ENCODE assay signal across 8 cellular contexts in the genomic region with DNA sequence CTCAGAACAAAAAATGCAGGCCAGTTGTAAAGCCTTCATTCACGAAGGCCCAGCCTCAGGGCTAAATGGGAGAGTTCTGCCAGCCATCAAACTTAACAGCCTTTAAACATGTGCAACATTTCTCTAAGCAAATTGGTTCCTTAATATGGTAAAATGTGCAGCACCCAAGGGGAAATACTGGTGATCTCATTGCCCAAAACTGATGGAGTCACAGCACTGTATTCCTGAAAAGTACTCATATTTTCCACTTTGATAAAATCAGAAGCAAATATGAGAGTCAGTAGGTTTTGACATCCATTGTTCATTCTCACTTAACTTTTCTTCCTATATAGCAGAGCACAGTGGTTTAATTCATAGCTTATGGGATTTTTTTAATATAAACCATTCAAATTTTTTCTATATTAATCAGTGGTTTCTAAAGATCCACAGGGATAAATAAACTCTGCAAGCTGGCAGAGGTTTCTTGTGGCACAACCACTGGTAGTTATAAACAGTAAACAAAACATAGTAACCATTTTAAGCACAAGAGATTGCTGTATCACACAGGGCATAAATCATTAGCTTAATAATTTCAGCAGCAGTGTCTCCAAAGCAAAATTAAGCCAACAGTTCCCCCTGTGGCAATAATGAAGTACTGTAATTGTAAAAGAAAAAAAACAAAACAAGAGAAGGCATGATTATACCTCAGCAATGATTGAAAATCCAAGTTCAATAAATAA.
DNase-seq lines count a peak whose midpoint lies in the region; ATAC-seq and TF ChIP-seq lines count a peak whose summit lies in the region.

No MANE protein-coding gene starts in this region.

- H3K9me3 Mint-ChIP-seq in nephron, result peaks cover 16% of the 10 kb centered on the region

- H3K27ac Mint-ChIP-seq in nephron, result peak overlapping the region; percentile 64 to 80 (median 64)

- DNase-seq in GM03348 (ENCODE audit: low spot score) (peak; percentile 35), dermis blood vessel endothelial cell (peak; percentile 78), CD1c-positive myeloid dendritic cell (ENCODE audit: extremely low spot score) (no peak)

- no peak for ATAC-seq in GM19397 (IDR thresholded peaks at IDR 0.05; ENCODE audit: unreplicated experiment)
- ATAC-seq in HG03378 (IDR thresholded peaks at IDR 0.05; ENCODE audit: unreplicated experiment), result no peak
- no peak for ATAC-seq in GM19467 (IDR thresholded peaks at IDR 0.05; ENCODE audit: unreplicated experiment)

- peak; percentile 60 for TF ChIP-seq CTCF in LNCAP (IDR thresholded peaks at IDR 0.05)
- TF ChIP-seq CTCF in nephron (IDR thresholded peaks at IDR 0.05; ENCODE audit: unreplicated experiment in 3 of 3), result peak; percentile 50 to 59 (median 55)

- no peak overlapping the region for H3K4me3 Mint-ChIP-seq in nephron

- H3K27me3 Mint-ChIP-seq in nephron (ENCODE audit: low read depth), result no peaks in the 10 kb centered on the region

- H3K4me1 Mint-ChIP-seq in nephron, result peaks cover 14% of the 10 kb centered on the region

- peaks cover 7% of the 10 kb centered on the region for H3K36me3 Mint-ChIP-seq in nephron (ENCODE audit: low read depth)
